Comparison of ENCODE assay signal across 2 cellular contexts in the genomic region with DNA sequence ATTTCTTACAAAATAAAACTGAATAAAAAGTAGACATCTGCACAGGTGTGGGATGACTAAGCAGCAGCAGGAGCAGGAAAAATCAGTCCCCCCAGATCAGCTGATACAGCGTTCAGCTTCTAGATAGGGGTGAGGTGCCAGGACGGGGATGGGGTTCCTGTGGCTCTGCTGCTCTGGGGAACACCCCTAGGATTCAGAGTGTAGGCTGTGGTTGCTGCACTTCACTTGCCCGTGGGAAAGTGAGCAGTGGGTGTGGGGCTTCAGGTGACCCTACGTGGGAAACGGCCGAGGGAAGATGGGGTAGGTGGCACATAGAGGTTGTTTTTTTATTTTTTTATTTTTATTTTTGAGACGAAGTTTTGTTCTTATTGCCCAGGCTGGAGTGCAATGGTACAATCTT.
A peak's percentile ranks its signal among the peaks of the same experiment; 100 is the strongest.
TF ChIP-seq lines count a peak whose summit lies in the region.

No MANE protein-coding gene starts in this region.

TF ChIP-seq in HepG2, 621 proteins besides CTCF, POLR2A, EP300 and RAD21:
- TF ChIP-seq, protein P1, sequence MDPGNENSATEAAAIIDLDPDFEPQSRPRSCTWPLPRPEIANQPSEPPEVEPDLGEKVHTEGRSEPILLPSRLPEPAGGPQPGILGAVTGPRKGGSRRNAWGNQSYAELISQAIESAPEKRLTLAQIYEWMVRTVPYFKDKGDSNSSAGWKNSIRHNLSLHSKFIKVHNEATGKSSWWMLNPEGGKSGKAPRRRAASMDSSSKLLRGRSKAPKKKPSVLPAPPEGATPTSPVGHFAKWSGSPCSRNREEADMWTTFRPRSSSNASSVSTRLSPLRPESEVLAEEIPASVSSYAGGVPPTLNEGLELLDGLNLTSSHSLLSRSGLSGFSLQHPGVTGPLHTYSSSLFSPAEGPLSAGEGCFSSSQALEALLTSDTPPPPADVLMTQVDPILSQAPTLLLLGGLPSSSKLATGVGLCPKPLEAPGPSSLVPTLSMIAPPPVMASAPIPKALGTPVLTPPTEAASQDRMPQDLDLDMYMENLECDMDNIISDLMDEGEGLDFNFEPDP (CRISPR knock-in tag; conservative IDR thresholded peaks at IDR 0.05): 0 out of 2 replicates have a peak, but pooled peaks have one; percentile 32
- no peak for TF ChIP-seq EZH2 (conservative IDR thresholded peaks at IDR 0.05; ENCODE audit: low read depth, low read length)

TF ChIP-seq in H1, 55 proteins besides CTCF, POLR2A, EP300 and RAD21:
- no peak for TF ChIP-seq MAFK (IDR thresholded peaks at IDR 0.05; ENCODE audit: low read depth, low read length)
- TF ChIP-seq JUN (IDR thresholded peaks at IDR 0.05; ENCODE audit: low read depth, low read length): no peak
- no peak for TF ChIP-seq GABPA (IDR thresholded peaks at IDR 0.05; ENCODE audit: borderline replicate concordance, insufficient read depth, low read length)
- no peak for TF ChIP-seq KDM4A (IDR thresholded peaks at IDR 0.05; ENCODE audit: low read depth, low read length, severe bottlenecking)
- TF ChIP-seq CHD2 (IDR thresholded peaks at IDR 0.05; ENCODE audit: low read length): no peak
- TF ChIP-seq RXRA (IDR thresholded peaks at IDR 0.05; ENCODE audit: insufficient read depth, low read depth, low read length): no peak
- TF ChIP-seq JUND (IDR thresholded peaks at IDR 0.05; ENCODE audit: low read length): no peak
- no peak for TF ChIP-seq NRF1 (IDR thresholded peaks at IDR 0.05; ENCODE audit: low read depth, low read length)
- TF ChIP-seq KDM1A (IDR thresholded peaks at IDR 0.05; ENCODE audit: borderline replicate concordance, low read length): no peak
- no peak for TF ChIP-seq CEBPB (IDR thresholded peaks at IDR 0.05; ENCODE audit: low read depth, low read length)
- no peak for TF ChIP-seq TEAD4 (IDR thresholded peaks at IDR 0.05; ENCODE audit: low read depth, low read length)
- TF ChIP-seq BACH1 (IDR thresholded peaks at IDR 0.05; ENCODE audit: low read length): no peak
